Comparison of ENCODE assay signal across 9 cellular contexts in the genomic region with DNA sequence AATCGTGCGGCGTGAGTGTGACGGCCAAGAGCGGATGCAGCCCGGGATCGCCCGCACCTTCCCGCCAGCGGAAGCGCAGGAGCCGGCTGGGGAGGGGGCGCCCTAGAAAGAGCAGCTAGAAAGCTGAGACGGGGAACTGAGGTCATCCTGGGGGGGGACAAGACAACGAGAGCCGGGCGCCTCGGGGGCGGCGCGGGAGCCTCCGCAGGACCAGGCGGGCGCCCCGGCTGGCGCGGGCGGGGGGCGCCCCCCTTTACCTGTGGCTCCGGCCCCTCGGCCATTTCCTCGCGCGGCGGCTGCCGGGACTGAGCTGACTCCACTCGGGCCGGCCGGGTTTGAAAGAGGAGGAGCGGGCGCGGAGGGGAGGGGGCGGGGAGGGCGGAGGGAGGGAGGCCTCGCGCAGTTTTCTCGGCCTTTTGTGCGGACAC. TPM values are rescaled to one million over a fixed set of nuclear protein-coding genes. Genes with fewer than 3 reads are reported as not detected.
A peak's percentile ranks its signal among the peaks of the same experiment; 100 is the strongest.
DNase-seq lines count a peak whose midpoint lies in the region; ATAC-seq and TF ChIP-seq lines count a peak whose summit lies in the region.
"Not testable (repeated sequence)": the region's sequence is repeated elsewhere in the genome, so short reads cannot be mapped to it uniquely, and the experiment has no call there.
"Had no signal": no experiment of that assay in that cellular context is flagged by ENCODE, and none has a peak within 500 bp of the region (broad histone marks: within the 10 kb centered on the region; RNA-seq: fewer than 3 reads in every experiment).

No MANE protein-coding gene starts in this region.

- not testable (repeated sequence) for H3K9me2 ChIP-seq in PC-3 (replicated peaks; ENCODE audit: low read length)

- H3K27ac ChIP-seq in C4-2B (peak overlapping the region; percentile 80), epithelial cell of prostate (peak overlapping the region; percentile 59), right lobe of liver (peak overlapping the region; percentile 76 to 89 (median 85))
- H3K27ac ChIP-seq in PC-3 (ENCODE audit: low read length): not testable (repeated sequence)

- H3F3A ChIP-seq in PC-3 (ENCODE audit: low read length, unreplicated experiment): not testable (repeated sequence)

- TF ChIP-seq POLR2A in right lobe of liver (IDR thresholded peaks at IDR 0.05): not testable (repeated sequence)

- BruUV-seq in PC-3 (replicated peaks; lab: Mats Ljungman, UMichigan): not testable (repeated sequence)

- H3K4me1 ChIP-seq in PC-3 (ENCODE audit: insufficient read depth, low read length) (peaks cover 16% of the 10 kb centered on the region; the same call in 1 of the 2 replicates), right lobe of liver (peaks cover 0 to 21% (median 3%) of the 10 kb centered on the region in 4 donors)

- H3K27ac Mint-ChIP-seq in activated T-helper 1 cell treated with anti-CD3 and anti-CD28 coated beads, Interleukin-12 subunit alpha, Interleukin-12 subunit beta, Interleukin-2, Interleukin-4 antibody, amounts not matched to agents 30 ng/mL and 10 ng/mL and 1 ng/mL, durations not matched to agents 14 hours and 24 hours and 36 hours: peak overlapping the region; percentile 75

- peak; percentile 43 for DNase-seq in PC-3
- peak; percentile 48 for DNase-seq in activated T-helper 1 cell treated with anti-CD3 and anti-CD28 coated beads, Interleukin-12 subunit alpha, Interleukin-12 subunit beta, Interleukin-2, Interleukin-4 antibody, amounts not matched to agents 30 ng/mL and 10 ng/mL and 1 ng/mL, durations not matched to agents 14 hours and 24 hours and 36 hours (ENCODE audit: low spot score)
- not testable (repeated sequence) for DNase-seq in epithelial cell of prostate (ENCODE audit: low read depth, low spot score)
- peak; percentile 75 to 80 (median 76) for DNase-seq in right lobe of liver
- peak; percentile 62 for DNase-seq in stimulated activated CD4-positive, alpha-beta T cell treated with anti-CD3 and anti-CD28 coated beads, Interleukin-15, amount 100 ng/mL, for 24 hours

- not testable (repeated sequence) for H3K9me3 ChIP-seq in PC-3 (ENCODE audit: low read length); right lobe of liver

- peak overlapping the region; percentile 82 for H3K4me3 ChIP-seq in PC-3 (ENCODE audit: low read length)
- peak overlapping the region; percentile 68 to 86 (median 74) for H3K4me3 ChIP-seq in right lobe of liver

- CTCF ChIA-PET in PC-3 (lab: Charles Lee): not testable (repeated sequence)

- intact Hi-C loops in PC-3 (cut with micrococcal nuclease): loop anchor here (10.0 kb wide), 1 partner anchor 177 kb away; the partner anchor contains the start of gene DMC1
- intact Hi-C loops in activated T-helper 1 cell treated with anti-CD3 and anti-CD28 coated beads, Interleukin-12 subunit alpha, Interleukin-12 subunit beta, Interleukin-2, Interleukin-4 antibody, amounts not matched to agents 30 ng/mL and 10 ng/mL and 1 ng/mL, durations not matched to agents 14 hours and 24 hours and 36 hours (cut with micrococcal nuclease): loop anchor here (1.0 to 5.0 kb wide), 6 partner anchors 81 to 341 kb away; partner anchors contain the start of genes CSNK1E, DDX17, DMC1 and JOSD1
- intact Hi-C loops in right lobe of liver (cut with DNase I): not testable (repeated sequence)

- not testable (repeated sequence) for H3K27me3 Mint-ChIP-seq in activated T-helper 1 cell treated with anti-CD3 and anti-CD28 coated beads, Interleukin-12 subunit alpha, Interleukin-12 subunit beta, Interleukin-2, Interleukin-4 antibody, amounts not matched to agents 30 ng/mL and 10 ng/mL and 1 ng/mL, durations not matched to agents 14 hours and 24 hours and 36 hours (ENCODE audit: insufficient read depth)

- H3K4me2 ChIP-seq in PC-3 (ENCODE audit: low read length): peak overlapping the region; percentile 84

- not testable (repeated sequence) for TF ChIP-seq CTCF in C4-2B (conservative IDR thresholded peaks at IDR 0.05); PC-3 (conservative IDR thresholded peaks at IDR 0.05; ENCODE audit: low read depth, low read length); right lobe of liver (IDR thresholded peaks at IDR 0.05)

- peak overlapping the region; percentile 74 for H3K9ac ChIP-seq in PC-3 (ENCODE audit: low read length)

- not testable (repeated sequence) for H3K9me3 Mint-ChIP-seq in activated T-helper 1 cell treated with anti-CD3 and anti-CD28 coated beads, Interleukin-12 subunit alpha, Interleukin-12 subunit beta, Interleukin-2, Interleukin-4 antibody, amounts not matched to agents 30 ng/mL and 10 ng/mL and 1 ng/mL, durations not matched to agents 14 hours and 24 hours and 36 hours

- H3K4me1 Mint-ChIP-seq in activated T-helper 1 cell treated with anti-CD3 and anti-CD28 coated beads, Interleukin-12 subunit alpha, Interleukin-12 subunit beta, Interleukin-2, Interleukin-4 antibody, amounts not matched to agents 30 ng/mL and 10 ng/mL and 1 ng/mL, durations not matched to agents 14 hours and 24 hours and 36 hours (ENCODE audit: low read depth): peaks cover 42% of the 10 kb centered on the region

- peak; percentile 42 for ATAC-seq in GM19463 (IDR thresholded peaks at IDR 0.05; ENCODE audit: unreplicated experiment)
- ATAC-seq in HG03521 (IDR thresholded peaks at IDR 0.05; ENCODE audit: unreplicated experiment): peak; percentile 34
- peak; percentile 65 for ATAC-seq in PC-3
- peak; percentile 54 to 73 (median 63) for ATAC-seq in right lobe of liver

- POLR2A ChIA-PET in PC-3 (lab: Charles Lee; ENCODE audit: unreplicated experiment): interaction anchor here (0.5 to 0.6 kb wide), 3 partner anchors 8 to 307 kb away, joined by 3 to 7 read pairs (median 4); no protein-coding TSS in a partner anchor

- H3K36me3 ChIP-seq in PC-3 (ENCODE audit: low read depth, low read length); right lobe of liver: not testable (repeated sequence)

- H3K4me3 Mint-ChIP-seq in activated T-helper 1 cell treated with anti-CD3 and anti-CD28 coated beads, Interleukin-12 subunit alpha, Interleukin-12 subunit beta, Interleukin-2, Interleukin-4 antibody, amounts not matched to agents 30 ng/mL and 10 ng/mL and 1 ng/mL, durations not matched to agents 14 hours and 24 hours and 36 hours: peak overlapping the region; percentile 84

- H4K20me1 ChIP-seq in PC-3 (ENCODE audit: low read length): not testable (repeated sequence)

- peaks cover 41% of the 10 kb centered on the region for H3K79me2 ChIP-seq in PC-3 (ENCODE audit: low read length)

- H3K36me3 Mint-ChIP-seq in activated T-helper 1 cell treated with anti-CD3 and anti-CD28 coated beads, Interleukin-12 subunit alpha, Interleukin-12 subunit beta, Interleukin-2, Interleukin-4 antibody, amounts not matched to agents 30 ng/mL and 10 ng/mL and 1 ng/mL, durations not matched to agents 14 hours and 24 hours and 36 hours (ENCODE audit: low read depth): not testable (repeated sequence)

- not testable (repeated sequence) for H3K27me3 ChIP-seq in PC-3 (ENCODE audit: low read length); right lobe of liver

- WGBS in right lobe of liver (ENCODE audit: insufficient coverage, low coverage, low lambda C conversion rate, missing lambda C conversion rate): no CpG with 5 or more reads among the region's 48 CpGs

- H2AFZ ChIP-seq in PC-3 (ENCODE audit: low read length): not testable (repeated sequence)

RNA-seq across cellular contexts. Expression of gene KCNJ4, which starts 56.8 kb away (rescaled TPM):
- not detected in 2 replicates for total RNA-seq in PC-3 (2014; rRNA removed)
- total RNA-seq in activated T-helper 1 cell treated with anti-CD3 and anti-CD28 coated beads, Interleukin-12 subunit alpha, Interleukin-12 subunit beta, Interleukin-2, Interleukin-4 antibody, amounts not matched to agents 30 ng/mL and 10 ng/mL and 1 ng/mL, durations not matched to agents 14 hours and 24 hours and 36 hours: not detected in 2 replicates
- total RNA-seq in right lobe of liver: not detected
- total RNA-seq: renal cortical epithelial cell had no signal
